Comparison of ENCODE assay signal across 2 cellular contexts in the genomic region with DNA sequence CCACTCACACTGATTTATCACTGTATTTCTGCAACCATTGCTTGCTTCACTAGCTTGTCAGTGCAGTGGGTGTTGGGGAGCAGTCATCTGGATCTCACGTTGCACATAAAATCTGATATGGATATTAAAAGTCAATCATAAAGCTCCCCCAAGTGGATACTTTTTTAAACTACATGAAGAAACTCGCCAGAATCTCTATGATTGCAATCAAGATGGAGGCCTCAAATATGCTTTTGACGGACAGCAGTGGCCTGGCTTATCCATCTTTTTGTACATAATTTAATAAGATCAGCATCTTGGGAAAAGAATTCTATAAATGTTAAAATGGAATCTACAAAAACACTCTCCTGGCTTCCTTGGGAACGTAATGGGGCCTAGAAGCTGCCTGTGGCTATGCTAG.
A peak's percentile ranks its signal among the peaks of the same experiment; 100 is the strongest.
TF ChIP-seq lines count a peak whose summit lies in the region.

No MANE protein-coding gene starts in this region.

TF ChIP-seq in GM12878, 131 proteins besides CTCF, POLR2A, EP300 and RAD21 (continued from another document):
- no peak for TF ChIP-seq BCLAF1 (IDR thresholded peaks at IDR 0.05)
- TF ChIP-seq PML (IDR thresholded peaks at IDR 0.05; ENCODE audit: low read length) = no peak
- TF ChIP-seq, protein P1, sequence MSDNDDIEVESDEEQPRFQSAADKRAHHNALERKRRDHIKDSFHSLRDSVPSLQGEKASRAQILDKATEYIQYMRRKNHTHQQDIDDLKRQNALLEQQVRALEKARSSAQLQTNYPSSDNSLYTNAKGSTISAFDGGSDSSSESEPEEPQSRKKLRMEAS (IDR thresholded peaks at IDR 0.05; ENCODE audit: low read depth, low read length) = no peak
- no peak for TF ChIP-seq TARDBP (IDR thresholded peaks at IDR 0.05; ENCODE audit: borderline replicate concordance)
- TF ChIP-seq, protein P2, sequence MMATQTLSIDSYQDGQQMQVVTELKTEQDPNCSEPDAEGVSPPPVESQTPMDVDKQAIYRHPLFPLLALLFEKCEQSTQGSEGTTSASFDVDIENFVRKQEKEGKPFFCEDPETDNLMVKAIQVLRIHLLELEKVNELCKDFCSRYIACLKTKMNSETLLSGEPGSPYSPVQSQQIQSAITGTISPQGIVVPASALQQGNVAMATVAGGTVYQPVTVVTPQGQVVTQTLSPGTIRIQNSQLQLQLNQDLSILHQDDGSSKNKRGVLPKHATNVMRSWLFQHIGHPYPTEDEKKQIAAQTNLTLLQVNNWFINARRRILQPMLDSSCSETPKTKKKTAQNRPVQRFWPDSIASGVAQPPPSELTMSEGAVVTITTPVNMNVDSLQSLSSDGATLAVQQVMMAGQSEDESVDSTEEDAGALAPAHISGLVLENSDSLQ (IDR thresholded peaks at IDR 0.05) = peak; percentile 54; the same call in 1 of the 2 replicates
- TF ChIP-seq SMC3 (IDR thresholded peaks at IDR 0.05; ENCODE audit: borderline replicate concordance, low read length) = peak; percentile 12; the same call in 1 of the 2 replicates
- TF ChIP-seq ESRRA (IDR thresholded peaks at IDR 0.05; ENCODE audit: low read length) = no peak
- no peak for TF ChIP-seq IRF3 (IDR thresholded peaks at IDR 0.05)
- TF ChIP-seq E2F4 (IDR thresholded peaks at IDR 0.05; ENCODE audit: low read depth, low read length) = no peak
- TF ChIP-seq PAX8 (IDR thresholded peaks at IDR 0.05) = no peak
- no peak for TF ChIP-seq ASH2L (IDR thresholded peaks at IDR 0.05; ENCODE audit: borderline replicate concordance, low read depth)
- TF ChIP-seq, protein P3, sequence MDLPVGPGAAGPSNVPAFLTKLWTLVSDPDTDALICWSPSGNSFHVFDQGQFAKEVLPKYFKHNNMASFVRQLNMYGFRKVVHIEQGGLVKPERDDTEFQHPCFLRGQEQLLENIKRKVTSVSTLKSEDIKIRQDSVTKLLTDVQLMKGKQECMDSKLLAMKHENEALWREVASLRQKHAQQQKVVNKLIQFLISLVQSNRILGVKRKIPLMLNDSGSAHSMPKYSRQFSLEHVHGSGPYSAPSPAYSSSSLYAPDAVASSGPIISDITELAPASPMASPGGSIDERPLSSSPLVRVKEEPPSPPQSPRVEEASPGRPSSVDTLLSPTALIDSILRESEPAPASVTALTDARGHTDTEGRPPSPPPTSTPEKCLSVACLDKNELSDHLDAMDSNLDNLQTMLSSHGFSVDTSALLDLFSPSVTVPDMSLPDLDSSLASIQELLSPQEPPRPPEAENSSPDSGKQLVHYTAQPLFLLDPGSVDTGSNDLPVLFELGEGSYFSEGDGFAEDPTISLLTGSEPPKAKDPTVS (IDR thresholded peaks at IDR 0.05; ENCODE audit: low read depth, low read length) = no peak

TF ChIP-seq in HepG2, 621 proteins besides CTCF, POLR2A, EP300 and RAD21 (continued from another document):
- TF ChIP-seq TIGD3 (CRISPR knock-in tag; IDR thresholded peaks at IDR 0.05; ENCODE audit: borderline replicate concordance) (no peak), TAF1 (CRISPR knock-in tag; IDR thresholded peaks at IDR 0.05) (no peak), KDM6A (CRISPR knock-in tag; IDR thresholded peaks at IDR 0.05; ENCODE audit: low read depth) (no peak), ZC3H13 (CRISPR knock-in tag; IDR thresholded peaks at IDR 0.05) (no peak), IKZF4 (CRISPR knock-in tag; IDR thresholded peaks at IDR 0.05; ENCODE audit: borderline replicate concordance, low read depth, not compliant biosample characterization) (no peak), HMGXB4 (CRISPR knock-in tag; IDR thresholded peaks at IDR 0.05; ENCODE audit: borderline replicate concordance in 1 of 2, low read depth in 1 of 2) (no peak), ZNF615 (CRISPR knock-in tag; IDR thresholded peaks at IDR 0.05; ENCODE audit: borderline replicate concordance) (no peak), CAMTA2 (CRISPR knock-in tag; IDR thresholded peaks at IDR 0.05; ENCODE audit: borderline replicate concordance) (no peak), PRDM10 (CRISPR knock-in tag; IDR thresholded peaks at IDR 0.05; ENCODE audit: low read depth) (no peak), ZNF510 (CRISPR knock-in tag; IDR thresholded peaks at IDR 0.05; ENCODE audit: low read depth) (no peak), PHF8 (CRISPR knock-in tag; IDR thresholded peaks at IDR 0.05) (no peak), KDM3A (CRISPR knock-in tag; IDR thresholded peaks at IDR 0.05; ENCODE audit: low read depth) (no peak), ZNF543 (CRISPR knock-in tag; IDR thresholded peaks at IDR 0.05) (no peak), ELF1 (CRISPR knock-in tag; IDR thresholded peaks at IDR 0.05) (no peak)
- TF ChIP-seq, protein P4, sequence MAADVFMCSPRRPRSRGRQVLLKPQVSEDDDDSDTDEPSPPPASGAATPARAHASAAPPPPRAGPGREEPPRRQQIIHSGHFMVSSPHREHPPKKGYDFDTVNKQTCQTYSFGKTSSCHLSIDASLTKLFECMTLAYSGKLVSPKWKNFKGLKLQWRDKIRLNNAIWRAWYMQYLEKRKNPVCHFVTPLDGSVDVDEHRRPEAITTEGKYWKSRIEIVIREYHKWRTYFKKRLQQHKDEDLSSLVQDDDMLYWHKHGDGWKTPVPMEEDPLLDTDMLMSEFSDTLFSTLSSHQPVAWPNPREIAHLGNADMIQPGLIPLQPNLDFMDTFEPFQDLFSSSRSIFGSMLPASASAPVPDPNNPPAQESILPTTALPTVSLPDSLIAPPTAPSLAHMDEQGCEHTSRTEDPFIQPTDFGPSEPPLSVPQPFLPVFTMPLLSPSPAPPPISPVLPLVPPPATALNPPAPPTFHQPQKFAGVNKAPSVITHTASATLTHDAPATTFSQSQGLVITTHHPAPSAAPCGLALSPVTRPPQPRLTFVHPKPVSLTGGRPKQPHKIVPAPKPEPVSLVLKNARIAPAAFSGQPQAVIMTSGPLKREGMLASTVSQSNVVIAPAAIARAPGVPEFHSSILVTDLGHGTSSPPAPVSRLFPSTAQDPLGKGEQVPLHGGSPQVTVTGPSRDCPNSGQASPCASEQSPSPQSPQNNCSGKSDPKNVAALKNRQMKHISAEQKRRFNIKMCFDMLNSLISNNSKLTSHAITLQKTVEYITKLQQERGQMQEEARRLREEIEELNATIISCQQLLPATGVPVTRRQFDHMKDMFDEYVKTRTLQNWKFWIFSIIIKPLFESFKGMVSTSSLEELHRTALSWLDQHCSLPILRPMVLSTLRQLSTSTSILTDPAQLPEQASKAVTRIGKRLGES (CRISPR knock-in tag; IDR thresholded peaks at IDR 0.05; ENCODE audit: borderline replicate concordance) = no peak
